In genomic region chr15:64566102-64566501, GRCh38 we compare ENCODE assay signal across 1 cellular context.
TF ChIP-seq lines count a peak whose summit lies in the region.

No MANE protein-coding gene starts in this region.

TF ChIP-seq in GM12878, 131 proteins besides CTCF, POLR2A, EP300 and RAD21:
- TF ChIP-seq PKNOX1 (IDR thresholded peaks at IDR 0.05) (no peak), YY1 (IDR thresholded peaks at IDR 0.05; ENCODE audit: low read depth, low read length) (no peak)
